7 cellular contexts compared by ENCODE assay signal in genomic region chr1:96721053-96721381, GRCh38.
DNase-seq lines count a peak whose midpoint lies in the region; ATAC-seq and TF ChIP-seq lines count a peak whose summit lies in the region.

No MANE protein-coding gene starts in this region.

- H3K9me3 ChIP-seq in WERI-Rb-1 (ENCODE audit: severe bottlenecking) = no peaks in the 10 kb centered on the region
- H3K9me3 ChIP-seq in iPS DF 6.9 (ENCODE audit: control insufficient read depth, insufficient read depth, low read length) = no peaks in the 10 kb centered on the region
- no peaks in the 10 kb centered on the region for H3K9me3 ChIP-seq in stomach smooth muscle (ENCODE audit: control insufficient read depth in 2 of 2, low read length in 2 of 2)

- H3K4me1 ChIP-seq in iPS DF 6.9 (ENCODE audit: control insufficient read depth, insufficient read depth, low read length) (no peaks in the 10 kb centered on the region), stomach smooth muscle (ENCODE audit: control insufficient read depth, insufficient read depth, low read length) (no peaks in the 10 kb centered on the region)

- TF ChIP-seq CTCF in WERI-Rb-1 (IDR thresholded peaks at IDR 0.05; ENCODE audit: low read depth, low read length) = no peak
- no peak for TF ChIP-seq CTCF in GM13977 (IDR thresholded peaks at IDR 0.05; ENCODE audit: extremely low read depth, insufficient read depth, missing control alignments)

- DNase-seq in WERI-Rb-1 = no peak
- DNase-seq in iPS DF 6.9 (ENCODE audit: low read depth, low spot score) = no peak
- no peak for DNase-seq in stimulated activated naive CD4-positive, alpha-beta T cell treated with Interleukin-2 at 50 U/mL for 16 hours (lab: John Stamatoyannopoulos, UW)
- no peak for DNase-seq in GM13977 (ENCODE audit: low spot score)

- H3K36me3 ChIP-seq in WERI-Rb-1 = peaks cover 36% of the 10 kb centered on the region
- H3K36me3 ChIP-seq in iPS DF 6.9 (ENCODE audit: control insufficient read depth, insufficient read depth, low read length) = peaks cover 3% of the 10 kb centered on the region; the same call in 1 of the 2 replicates
- H3K36me3 ChIP-seq in stomach smooth muscle (ENCODE audit: control insufficient read depth in 2 of 2, insufficient read depth in 2 of 2, low read length in 2 of 2) = no peaks in the 10 kb centered on the region

- H3K27ac ChIP-seq in WERI-Rb-1 (peak overlapping the region; percentile 96), iPS DF 6.9 (ENCODE audit: low read length) (no peak overlapping the region), stomach smooth muscle (ENCODE audit: low read length) (peak overlapping the region; percentile 13)

- no CpG with 5 or more reads among the region's 4 CpGs for WGBS in iPS DF 6.9 (ENCODE audit: insufficient coverage, insufficient read length)

- H3K4me3 ChIP-seq in WERI-Rb-1 (ENCODE audit: low read depth, low read length) = peak overlapping the region; percentile 97
- peak overlapping the region; percentile 97; the same call in 1 of the 2 replicates for H3K4me3 ChIP-seq in iPS DF 6.9 (ENCODE audit: low read length)
- peak overlapping the region; percentile 72 to 99 for H3K4me3 ChIP-seq in stomach smooth muscle (ENCODE audit: low read length in 2 of 2)

- peak; percentile 7 for ATAC-seq in GM19035 (IDR thresholded peaks at IDR 0.05; ENCODE audit: unreplicated experiment)
- ATAC-seq in HG02943 (IDR thresholded peaks at IDR 0.05; ENCODE audit: low read depth, unreplicated experiment) = peak; percentile 14

- no peaks in the 10 kb centered on the region for H3K27me3 ChIP-seq in WERI-Rb-1 (ENCODE audit: insufficient read depth, low read depth, severe bottlenecking)
- no peaks in the 10 kb centered on the region for H3K27me3 ChIP-seq in iPS DF 6.9 (ENCODE audit: control insufficient read depth, insufficient read depth, low read length)
- no peaks in the 10 kb centered on the region for H3K27me3 ChIP-seq in stomach smooth muscle (ENCODE audit: control insufficient read depth in 1 of 2, insufficient read depth in 2 of 2, low read length in 2 of 2)

- in situ Hi-C loops in GM13977 (cut with MboI; ENCODE audit: low pct_unique_long_range_greater_than_20kb, low sequenced_read_pairs, unreplicated experiment) = no loop called here

- H3K9ac ChIP-seq in stomach smooth muscle (ENCODE audit: low read length in 2 of 2) = peak overlapping the region; percentile 58 to 91
